23 cellular contexts compared by ENCODE assay signal in the genomic region with DNA sequence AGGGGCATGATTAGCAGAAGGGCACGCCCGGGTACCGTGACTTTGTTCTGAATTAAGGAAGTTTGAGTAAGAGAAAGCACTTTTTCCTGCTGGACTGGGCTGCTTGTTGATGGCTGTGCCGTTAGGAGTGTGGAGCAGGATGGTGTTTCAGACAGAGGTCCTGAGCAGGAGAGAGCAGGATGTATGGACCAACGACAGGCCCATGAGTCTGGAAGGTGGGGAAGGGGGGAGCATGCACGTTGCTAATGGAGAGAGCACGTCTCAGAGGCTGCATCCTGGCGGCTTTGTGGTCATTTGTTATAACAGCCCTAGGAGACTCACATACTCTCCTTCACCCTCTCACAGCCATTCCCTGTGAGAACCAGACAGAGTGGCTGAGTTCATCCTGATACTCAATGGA. TPM values are rescaled to one million over a fixed set of nuclear protein-coding genes. Genes with fewer than 3 reads are reported as not detected.
DNase-seq lines count a peak whose midpoint lies in the region; ATAC-seq and TF ChIP-seq lines count a peak whose summit lies in the region.
"Had no signal": no experiment of that assay in that cellular context is flagged by ENCODE, and none has a peak within 500 bp of the region (broad histone marks: within the 10 kb centered on the region; RNA-seq: fewer than 3 reads in every experiment).

No MANE protein-coding gene starts in this region.

- CTCF ChIA-PET in activated CD8-positive, alpha-beta memory T cell treated with anti-CD3 and anti-CD28 coated beads, Interleukin-2, amount 10 ng/mL, durations not matched to agents 7 days and 5 days (lab: Charles Lee): no interaction called here
- CTCF ChIA-PET in mammary epithelial cell (lab: Charles Lee; ENCODE audit: low non-redundant PET): no interaction called here

- H3K9me3 ChIP-seq in mammary epithelial cell (replicated peaks; ENCODE audit: insufficient read depth, low read length): peaks cover 3% of the 10 kb centered on the region
- H3K9me3 ChIP-seq in Karpas-422 (ENCODE audit: low read length): peaks cover 6% of the 10 kb centered on the region; the same call in 1 of the 2 replicates

- H2AFZ ChIP-seq in mammary epithelial cell (ENCODE audit: low read depth, low read length): no peak overlapping the region
- no peak overlapping the region for H2AFZ ChIP-seq in Karpas-422 (ENCODE audit: low read length)

- H3K36me3 ChIP-seq in mammary epithelial cell (ENCODE audit: insufficient read depth, low read length): no peaks in the 10 kb centered on the region
- no peaks in the 10 kb centered on the region for H3K36me3 ChIP-seq in Karpas-422 (ENCODE audit: insufficient read depth, low read length)

- H3K4me1 Mint-ChIP-seq in activated CD8-positive, alpha-beta memory T cell treated with anti-CD3 and anti-CD28 coated beads, Interleukin-2, amount 10 ng/mL, durations not matched to agents 7 days and 5 days: no peaks in the 10 kb centered on the region
- H3K4me1 Mint-ChIP-seq in osteocyte (ENCODE audit: unreplicated experiment): no peaks in the 10 kb centered on the region
- no peaks in the 10 kb centered on the region for H3K4me1 Mint-ChIP-seq in activated T-helper 1 cell treated with anti-CD3 and anti-CD28 coated beads, Interleukin-12 subunit alpha, Interleukin-12 subunit beta, Interleukin-2, Interleukin-4 antibody, amounts not matched to agents 30 ng/mL and 10 ng/mL and 1 ng/mL, durations not matched to agents 14 hours and 24 hours and 36 hours (ENCODE audit: low read depth)
- H3K4me1 Mint-ChIP-seq: CD4-positive, alpha-beta memory T cell had no signal

- no peak overlapping the region for H3K4me3 Mint-ChIP-seq in activated CD8-positive, alpha-beta memory T cell treated with anti-CD3 and anti-CD28 coated beads, Interleukin-2, amount 10 ng/mL, durations not matched to agents 7 days and 5 days
- no peak overlapping the region for H3K4me3 Mint-ChIP-seq in osteocyte (ENCODE audit: unreplicated experiment)
- H3K4me3 Mint-ChIP-seq in activated T-helper 1 cell treated with anti-CD3 and anti-CD28 coated beads, Interleukin-12 subunit alpha, Interleukin-12 subunit beta, Interleukin-2, Interleukin-4 antibody, amounts not matched to agents 30 ng/mL and 10 ng/mL and 1 ng/mL, durations not matched to agents 14 hours and 24 hours and 36 hours: no peak overlapping the region
- H3K4me3 Mint-ChIP-seq: CD4-positive, alpha-beta memory T cell had no signal

- H3K9ac ChIP-seq in mammary epithelial cell (ENCODE audit: insufficient read depth, low read length) (no peak overlapping the region), Karpas-422 (ENCODE audit: low read length) (no peak overlapping the region)

- no peaks in the 10 kb centered on the region for H3K9me2 ChIP-seq in Karpas-422 (replicated peaks; ENCODE audit: insufficient read depth, low read length)

- no peaks in the 10 kb centered on the region for H3K27me3 ChIP-seq in dorsolateral prefrontal cortex
- no peaks in the 10 kb centered on the region for H3K27me3 ChIP-seq in mammary epithelial cell (ENCODE audit: insufficient read depth, low read length)
- no peaks in the 10 kb centered on the region for H3K27me3 ChIP-seq in Karpas-422 (ENCODE audit: low read length)

- dilution Hi-C loops in mammary epithelial cell (cut with HindIII; ENCODE audit: low sequenced_read_pairs): loop anchor here (5.0 kb wide), 3 partner anchors 59 to 101 kb away; partner anchors contain the start of gene PHACTR3

- H3K9me3 Mint-ChIP-seq in activated CD8-positive, alpha-beta memory T cell treated with anti-CD3 and anti-CD28 coated beads, Interleukin-2, amount 10 ng/mL, durations not matched to agents 7 days and 5 days (ENCODE audit: low read depth): peaks cover 12% of the 10 kb centered on the region
- H3K9me3 Mint-ChIP-seq in osteocyte (ENCODE audit: unreplicated experiment): peaks cover 37% of the 10 kb centered on the region
- peaks cover 28% of the 10 kb centered on the region for H3K9me3 Mint-ChIP-seq in activated T-helper 1 cell treated with anti-CD3 and anti-CD28 coated beads, Interleukin-12 subunit alpha, Interleukin-12 subunit beta, Interleukin-2, Interleukin-4 antibody, amounts not matched to agents 30 ng/mL and 10 ng/mL and 1 ng/mL, durations not matched to agents 14 hours and 24 hours and 36 hours

- H3K4me2 ChIP-seq in mammary epithelial cell (ENCODE audit: insufficient read depth, low read depth, low read length) (no peak overlapping the region), Karpas-422 (ENCODE audit: low read depth, low read length, poor library complexity, severe bottlenecking) (no peak overlapping the region)

- no peak overlapping the region for H3K27ac Mint-ChIP-seq in activated CD8-positive, alpha-beta memory T cell treated with anti-CD3 and anti-CD28 coated beads, Interleukin-2, amount 10 ng/mL, durations not matched to agents 7 days and 5 days
- H3K27ac Mint-ChIP-seq in osteocyte (ENCODE audit: unreplicated experiment): no peak overlapping the region
- H3K27ac Mint-ChIP-seq in activated T-helper 1 cell treated with anti-CD3 and anti-CD28 coated beads, Interleukin-12 subunit alpha, Interleukin-12 subunit beta, Interleukin-2, Interleukin-4 antibody, amounts not matched to agents 30 ng/mL and 10 ng/mL and 1 ng/mL, durations not matched to agents 14 hours and 24 hours and 36 hours: no peak overlapping the region
- H3K27ac Mint-ChIP-seq: CD4-positive, alpha-beta memory T cell had no signal

- H3K27ac ChIP-seq in dorsolateral prefrontal cortex (peak overlapping the region in 51 of 59 donors; percentile 1 to 79 (median 60)), mammary epithelial cell (ENCODE audit: insufficient read depth, low read depth, low read length) (no peak overlapping the region), Karpas-422 (ENCODE audit: low read length) (no peak overlapping the region)
- H3K27ac ChIP-seq: RWPE1 had no signal

- H3K36me3 Mint-ChIP-seq in activated CD8-positive, alpha-beta memory T cell treated with anti-CD3 and anti-CD28 coated beads, Interleukin-2, amount 10 ng/mL, durations not matched to agents 7 days and 5 days: no peaks in the 10 kb centered on the region
- no peaks in the 10 kb centered on the region for H3K36me3 Mint-ChIP-seq in osteocyte (ENCODE audit: unreplicated experiment)
- H3K36me3 Mint-ChIP-seq in activated T-helper 1 cell treated with anti-CD3 and anti-CD28 coated beads, Interleukin-12 subunit alpha, Interleukin-12 subunit beta, Interleukin-2, Interleukin-4 antibody, amounts not matched to agents 30 ng/mL and 10 ng/mL and 1 ng/mL, durations not matched to agents 14 hours and 24 hours and 36 hours (ENCODE audit: low read depth): no peaks in the 10 kb centered on the region

- WGBS in mammary epithelial cell (ENCODE audit: low coverage, missing lambda C conversion rate): 53% methylated on average over 8 of the region's 8 CpGs

- TF ChIP-seq CTCF in dorsolateral prefrontal cortex (IDR thresholded peaks at IDR 0.05 in 54 of 56, conservative IDR thresholded peaks at IDR 0.05 in 2 of 56; ENCODE audit: low read depth in 1 of 56, partially characterized antibody in 56 of 56) (no peak), osteocyte (IDR thresholded peaks at IDR 0.05) (no peak), mammary epithelial cell (conservative IDR thresholded peaks at IDR 0.05 in 1 of 2, IDR thresholded peaks at IDR 0.05 in 1 of 2; ENCODE audit: extremely low read depth in 1 of 2, insufficient read depth in 1 of 2, low read depth in 1 of 2, low read length in 2 of 2) (no peak)

- H3K27me3 Mint-ChIP-seq in activated CD8-positive, alpha-beta memory T cell treated with anti-CD3 and anti-CD28 coated beads, Interleukin-2, amount 10 ng/mL, durations not matched to agents 7 days and 5 days: no peaks in the 10 kb centered on the region
- H3K27me3 Mint-ChIP-seq in osteocyte (ENCODE audit: unreplicated experiment): no peaks in the 10 kb centered on the region
- H3K27me3 Mint-ChIP-seq in activated T-helper 1 cell treated with anti-CD3 and anti-CD28 coated beads, Interleukin-12 subunit alpha, Interleukin-12 subunit beta, Interleukin-2, Interleukin-4 antibody, amounts not matched to agents 30 ng/mL and 10 ng/mL and 1 ng/mL, durations not matched to agents 14 hours and 24 hours and 36 hours (ENCODE audit: insufficient read depth): peaks cover 1% of the 10 kb centered on the region

- intact Hi-C loops in dorsolateral prefrontal cortex (cut with DNase I): no loop called here
- intact Hi-C loops in activated T-helper 1 cell treated with anti-CD3 and anti-CD28 coated beads, Interleukin-12 subunit alpha, Interleukin-12 subunit beta, Interleukin-2, Interleukin-4 antibody, amounts not matched to agents 30 ng/mL and 10 ng/mL and 1 ng/mL, durations not matched to agents 14 hours and 24 hours and 36 hours (cut with micrococcal nuclease): no loop called here
- intact Hi-C loops in mammary epithelial cell (cut with micrococcal nuclease): no loop called here

- DNase-seq in activated CD8-positive, alpha-beta memory T cell treated with anti-CD3 and anti-CD28 coated beads, Interleukin-2, amount 10 ng/mL, durations not matched to agents 7 days and 5 days: peak; percentile 8
- no peak for DNase-seq in activated CD8-positive, alpha-beta memory T cell treated with anti-CD3 and anti-CD28 coated beads, Interleukin-2, amount 50 U/mL, for 4 hours
- DNase-seq in dorsolateral prefrontal cortex (peak in 1 of 10 donors; percentile 2), osteocyte (ENCODE audit: extremely low spot score, unreplicated experiment) (peak; percentile 40), mammary epithelial cell (no peak), Karpas-422 (no peak)
- no peak for DNase-seq in activated T-helper 1 cell treated with anti-CD3 and anti-CD28 coated beads, Interleukin-12 subunit alpha, Interleukin-12 subunit beta, Interleukin-2, Interleukin-4 antibody, amounts not matched to agents 30 ng/mL and 10 ng/mL and 1 ng/mL, durations not matched to agents 14 hours and 24 hours and 36 hours (ENCODE audit: low spot score)
- DNase-seq: CD4-positive, alpha-beta memory T cell; COR-L47; DMS53; IMR-90; KG1; MM.1S; NCI-H1694; NCI-H2029 treated with DMSO at 0.1 percent for 48 hours; NCI-H446 treated with DMSO at 0.1 percent for 48 hours; NCI-H82; NK-92 treated with Interleukin-12 subunit alpha and Interleukin-12 subunit beta, amount 100 ng/mL, for 24 hours; SHP77 treated with DMSO at 0.1 percent for 48 hours had no signal

- no TSS peak for BruUV-seq in mammary epithelial cell (replicated peaks; lab: Mats Ljungman, UMichigan)

- H3K4me3 ChIP-seq in dorsolateral prefrontal cortex: no peak overlapping the region
- H3K4me3 ChIP-seq in mammary epithelial cell (replicated peaks in 1 of 3; ENCODE audit: insufficient read depth in 1 of 3, low read depth in 2 of 3, low read length in 3 of 3): no peak overlapping the region
- H3K4me3 ChIP-seq in Karpas-422 (ENCODE audit: low read length): no peak overlapping the region

- no peaks in the 10 kb centered on the region for H3K79me2 ChIP-seq in mammary epithelial cell (ENCODE audit: insufficient read depth, low read length)
- H3K79me2 ChIP-seq in Karpas-422 (ENCODE audit: low read length): no peaks in the 10 kb centered on the region

- in situ Hi-C loops in mammary epithelial cell (cut with MboI; ENCODE audit: low sequenced_read_pairs in 2 of 2): no loop called here

- H3K4me1 ChIP-seq in mammary epithelial cell (ENCODE audit: insufficient read depth, low read length) (no peaks in the 10 kb centered on the region), Karpas-422 (ENCODE audit: low read length) (no peaks in the 10 kb centered on the region)

- no peak for ATAC-seq in activated CD8-positive, alpha-beta memory T cell treated with anti-CD3 and anti-CD28 coated beads, Interleukin-2, amount 10 ng/mL, durations not matched to agents 7 days and 5 days
- ATAC-seq: Panc1 had no signal

- no peaks in the 10 kb centered on the region for H4K20me1 ChIP-seq in mammary epithelial cell (ENCODE audit: insufficient read depth, low read length)
- H4K20me1 ChIP-seq in Karpas-422 (ENCODE audit: insufficient read depth, low read depth, low read length): no peaks in the 10 kb centered on the region

RNA-seq across cellular contexts. Expression of gene PHACTR3, which starts 56.8 kb away (rescaled TPM):
- not detected for total RNA-seq in activated CD8-positive, alpha-beta memory T cell treated with anti-CD3 and anti-CD28 coated beads, Interleukin-2, amount 10 ng/mL, durations not matched to agents 7 days and 5 days
- total RNA-seq in dorsolateral prefrontal cortex (100 to 1,000 TPM in 74 of 120 experiments, 10 to 100 TPM in 46; 79.3 to 168 (median 106) TPM), osteocyte (not detected in 2 replicates), mammary epithelial cell (10 to 100 TPM in 1 of 2 donors, not detected in 1; 11.1 TPM)
- total RNA-seq in activated T-helper 1 cell treated with anti-CD3 and anti-CD28 coated beads, Interleukin-12 subunit alpha, Interleukin-12 subunit beta, Interleukin-2, Interleukin-4 antibody, amounts not matched to agents 30 ng/mL and 10 ng/mL and 1 ng/mL, durations not matched to agents 14 hours and 24 hours and 36 hours: not detected in 2 replicates
- 11.3 TPM for polyA plus RNA-seq in mammary epithelial cell
- polyA minus RNA-seq in mammary epithelial cell: not detected
- not detected in 2 replicates for total RNA-seq in Karpas-422 (2014; rRNA removed; shearing (Covaris generic); ENCODE audit: low replicate concordance)
- total RNA-seq: CD4-positive, alpha-beta memory T cell; G401; IMR-90 had no signal
- polyA plus RNA-seq: AG04450; CD4-positive, alpha-beta memory T cell; IMR-90 had no signal

Comparison
In these comparisons a context has a peak if more than half of its experiments do, and no peak if none do; other contexts are left out.
1. DNase-seq: peak in activated CD8-positive, alpha-beta memory T cell treated with anti-CD3 and anti-CD28 coated beads, Interleukin-2, amount 10 ng/mL, durations not matched to agents 7 days and 5 days (single experiment) and osteocyte (single experiment); none in activated CD8-positive, alpha-beta memory T cell treated with anti-CD3 and anti-CD28 coated beads, Interleukin-2, amount 50 U/mL, for 4 hours (single experiment), activated T-helper 1 cell treated with anti-CD3 and anti-CD28 coated beads, Interleukin-12 subunit alpha, Interleukin-12 subunit beta, Interleukin-2, Interleukin-4 antibody, amounts not matched to agents 30 ng/mL and 10 ng/mL and 1 ng/mL, durations not matched to agents 14 hours and 24 hours and 36 hours (single experiment), mammary epithelial cell (single experiment) and Karpas-422 (single experiment).
2. H3K27ac ChIP-seq: peak in dorsolateral prefrontal cortex (51 of 59); none in mammary epithelial cell (single experiment) and Karpas-422 (single experiment).
3. RNA of gene PHACTR3, which starts 56.8 kb away (total RNA-seq): 79.3 to 168 TPM in dorsolateral prefrontal cortex; 11.1 TPM in mammary epithelial cell, not detected in activated CD8-positive, alpha-beta memory T cell treated with anti-CD3 and anti-CD28 coated beads, Interleukin-2, amount 10 ng/mL, durations not matched to agents 7 days and 5 days, not detected in osteocyte, not detected in activated T-helper 1 cell treated with anti-CD3 and anti-CD28 coated beads, Interleukin-12 subunit alpha, Interleukin-12 subunit beta, Interleukin-2, Interleukin-4 antibody, amounts not matched to agents 30 ng/mL and 10 ng/mL and 1 ng/mL, durations not matched to agents 14 hours and 24 hours and 36 hours and not detected in Karpas-422; every median in the first group is over 4 times any median in the second.